Comparison of ENCODE assay signal across 6 cellular contexts in the genomic region with DNA sequence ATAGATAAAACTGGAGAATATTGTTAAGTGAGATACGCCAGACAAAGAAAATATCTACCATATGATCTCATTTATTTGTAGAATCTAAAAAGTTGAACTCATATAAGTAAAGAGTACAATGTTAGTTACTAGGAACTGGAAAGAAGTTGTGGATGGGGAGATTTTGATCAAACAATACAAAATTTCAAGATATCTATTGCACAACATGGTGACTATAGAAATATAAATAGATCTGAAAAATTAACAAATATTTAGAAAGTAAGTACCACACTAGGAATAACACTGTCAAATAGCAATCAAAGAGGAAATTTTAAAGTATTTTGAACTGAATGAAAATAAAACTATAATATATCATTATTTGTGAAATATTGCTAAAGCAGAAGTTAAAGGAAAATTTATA.
"Had no signal": no experiment of that assay in that cellular context is flagged by ENCODE, and none has a peak within 500 bp of the region (broad histone marks: within the 10 kb centered on the region; RNA-seq: fewer than 3 reads in every experiment).

No MANE protein-coding gene starts in this region.

- H3K4me2 ChIP-seq: KMS-11 had no signal

- ATAC-seq: HepG2, K562 had no signal

- H3K27ac ChIP-seq: HL-60, KMS-11 had no signal

- H3K9ac ChIP-seq: KMS-11 had no signal

- H3K4me3 ChIP-seq: K562 had no signal

- DNase-seq: KBM-7, KG1 had no signal
